ENCODE assay signal across 11 cellular contexts in the genomic region with DNA sequence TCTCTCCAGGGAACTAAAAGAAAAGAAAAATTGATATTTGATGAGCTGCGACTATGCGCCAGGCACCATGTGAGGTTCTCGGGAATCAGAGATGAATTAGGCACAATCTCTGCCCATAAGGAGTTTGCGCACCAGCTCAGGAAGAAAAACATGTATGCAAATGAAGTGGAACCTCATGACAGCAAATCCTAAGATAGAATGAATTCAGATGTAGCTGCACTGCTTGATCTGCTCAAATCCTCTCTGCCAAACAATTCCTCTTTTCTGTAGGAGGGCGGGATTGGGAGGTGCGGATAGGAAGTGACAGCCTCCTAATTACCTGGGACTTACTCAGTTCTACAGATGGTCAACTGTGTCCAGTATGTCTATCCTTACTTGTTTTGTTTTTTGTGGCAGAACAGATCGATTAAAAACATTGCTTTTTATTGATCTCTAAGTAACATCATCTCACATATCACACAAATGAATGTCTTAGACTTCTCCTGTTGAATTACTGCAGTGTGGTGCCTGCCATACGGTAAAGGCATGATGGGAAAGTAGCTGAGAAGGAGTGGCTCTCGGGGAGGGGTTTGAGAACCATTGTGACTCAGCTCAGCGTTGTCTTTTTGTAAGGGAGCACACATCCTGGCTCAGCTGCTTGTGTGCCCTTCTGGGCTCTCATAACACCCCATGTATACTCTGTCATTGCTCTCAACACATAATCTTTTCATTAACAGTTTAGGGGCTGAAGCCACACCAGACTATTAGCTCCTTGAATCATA. TPM values are rescaled to one million over a fixed set of nuclear protein-coding genes. Genes with fewer than 3 reads are reported as not detected.
A peak's percentile ranks its signal among the peaks of the same experiment; 100 is the strongest.
DNase-seq lines count a peak whose midpoint lies in the region; ATAC-seq and TF ChIP-seq lines count a peak whose summit lies in the region.
"Had no signal": no experiment of that assay in that cellular context is flagged by ENCODE, and none has a peak within 500 bp of the region (broad histone marks: within the 10 kb centered on the region; RNA-seq: fewer than 3 reads in every experiment).

No MANE protein-coding gene starts in this region.

- peak overlapping the region; percentile 25 for H3K56ac ChIP-seq in mesendoderm (ENCODE audit: low read length)

- no peak overlapping the region for H4K5ac ChIP-seq in mesendoderm (ENCODE audit: low read length)

- H3K4me2 ChIP-seq in Loucy (ENCODE audit: low read depth, low read length, poor library complexity, severe bottlenecking): no peak overlapping the region
- H3K4me2 ChIP-seq in mesendoderm (ENCODE audit: low read length): no peak overlapping the region
- H3K4me2 ChIP-seq: BLaER1 had no signal

- no peaks in the 10 kb centered on the region for H3K9me2 ChIP-seq in Loucy (replicated peaks; ENCODE audit: low read depth, low read length)

- POLR2A ChIA-PET in A673 (lab: Charles Lee; ENCODE audit: low non-redundant PET): interaction anchor here (0.7 kb wide), 1 partner anchor 11 kb away, joined by 3 read pairs; no protein-coding TSS in a partner anchor

- H3K9me3 ChIP-seq in A673 (ENCODE audit: low read depth, low read length, poor library complexity, severe bottlenecking) (no peaks in the 10 kb centered on the region), Loucy (ENCODE audit: insufficient read depth, low read depth, low read length) (no peaks in the 10 kb centered on the region)
- H3K9me3 ChIP-seq: BLaER1, Peyer's patch had no signal

- BruUV-seq in A673 (replicated peaks; lab: Mats Ljungman, UMichigan): no TSS peak

- no peak overlapping the region for H3K23ac ChIP-seq in mesendoderm (ENCODE audit: low read length)

- CTCF ChIA-PET in A673 (lab: Charles Lee): interaction anchor here (0.5 to 3.6 kb wide), 8 partner anchors 55 to 225 kb away, joined by 3 to 54 read pairs (median 6); no protein-coding TSS in a partner anchor

- no peaks in the 10 kb centered on the region for H4K20me1 ChIP-seq in Loucy (ENCODE audit: insufficient read depth, low read length, poor library complexity, severe bottlenecking)
- H4K20me1 ChIP-seq: BLaER1 had no signal

- DNase-seq in A673 (ENCODE audit: low spot score): peak; percentile 39
- peak; percentile 35 for DNase-seq in activated naive CD4-positive, alpha-beta T cell treated with anti-CD3 and anti-CD28 coated beads, Interleukin-2, amount 50 U/mL, for 16 hours
- no peak for DNase-seq in mesendoderm
- DNase-seq in NCI-H1436 treated with DMSO at 0.1 percent for 48 hours (lab: John Stamatoyannopoulos, UW): no peak
- no peak for DNase-seq in H7
- DNase-seq in NCI-H2081 (lab: John Stamatoyannopoulos, UW): no peak

- H3K4ac ChIP-seq in mesendoderm (ENCODE audit: low read depth, low read length): peak overlapping the region; percentile 59

- H3K18ac ChIP-seq in mesendoderm (ENCODE audit: low read length): peak overlapping the region; percentile 20

- H3K27me3 ChIP-seq in A673 (replicated peaks; ENCODE audit: insufficient read depth, low read depth, low read length, poor library complexity) (no peaks in the 10 kb centered on the region), Loucy (ENCODE audit: insufficient read depth, low read length, poor library complexity, severe bottlenecking) (no peaks in the 10 kb centered on the region), mesendoderm (ENCODE audit: insufficient read depth, low read length, poor library complexity) (no peaks in the 10 kb centered on the region), H7 (ENCODE audit: control insufficient read depth, insufficient read depth, low read length) (no peaks in the 10 kb centered on the region)
- H3K27me3 ChIP-seq: BLaER1, Peyer's patch had no signal

- H2BK5ac ChIP-seq in mesendoderm (ENCODE audit: low read length): peak overlapping the region; percentile 6

- no peak overlapping the region for H4K8ac ChIP-seq in mesendoderm (ENCODE audit: low read depth, low read length)

- H3K9ac ChIP-seq in Loucy (ENCODE audit: low read depth, low read length, poor library complexity, severe bottlenecking) (peak overlapping the region; percentile 43), mesendoderm (ENCODE audit: low read length) (no peak overlapping the region)
- H3K9ac ChIP-seq: BLaER1 had no signal

- H3K27ac ChIP-seq in A673 (ENCODE audit: low read depth, low read length, poor library complexity, severe bottlenecking) (no peak overlapping the region), mesendoderm (ENCODE audit: low read depth, low read length) (no peak overlapping the region)
- H3K27ac ChIP-seq: BLaER1, HL-60 had no signal

- no peak overlapping the region for H2AK5ac ChIP-seq in mesendoderm (ENCODE audit: low read length)

- TF ChIP-seq CTCF in A673 (conservative IDR thresholded peaks at IDR 0.05; ENCODE audit: low read depth, low read length): no peak
- no peak for TF ChIP-seq CTCF in Loucy (conservative IDR thresholded peaks at IDR 0.05; ENCODE audit: low read length)

- H3K4me1 ChIP-seq in A673 (ENCODE audit: insufficient read depth, low read length, poor library complexity, severe bottlenecking) (peaks cover 40% of the 10 kb centered on the region), Loucy (ENCODE audit: insufficient read depth, low read length, poor library complexity, severe bottlenecking) (peaks cover 54% of the 10 kb centered on the region), mesendoderm (ENCODE audit: control insufficient read depth, low read depth, low read length) (peaks cover 12% of the 10 kb centered on the region)
- H3K4me1 ChIP-seq: Peyer's patch had no signal

- H2BK120ac ChIP-seq in mesendoderm (ENCODE audit: low read depth, low read length): no peak overlapping the region

- H3K79me1 ChIP-seq in mesendoderm (ENCODE audit: low read length): no peaks in the 10 kb centered on the region

- H2BK15ac ChIP-seq in mesendoderm (replicated peaks; ENCODE audit: low read depth): peak overlapping the region; percentile 62

- H2AFZ ChIP-seq in Loucy (ENCODE audit: low read length): peak overlapping the region; percentile 40

- no peaks in the 10 kb centered on the region for H3K79me2 ChIP-seq in Loucy (ENCODE audit: insufficient read depth, low read length)
- H3K79me2 ChIP-seq in mesendoderm (ENCODE audit: control insufficient read depth, insufficient read depth, low read length): no peaks in the 10 kb centered on the region

- intact Hi-C loops in A673 (cut with micrococcal nuclease; ENCODE audit: unreplicated experiment): no loop called here

- WGBS in mesendoderm (ENCODE audit: extremely low coverage, insufficient coverage, low lambda C conversion rate): no CpG with 5 or more reads among the region's 10 CpGs

- H3K4me3 ChIP-seq in A673 (ENCODE audit: low read depth, low read length, poor library complexity, severe bottlenecking) (no peak overlapping the region), Loucy (ENCODE audit: low read length, poor library complexity, severe bottlenecking) (no peak overlapping the region), mesendoderm (ENCODE audit: low read length) (no peak overlapping the region), H7 (ENCODE audit: insufficient read depth, low read depth, low read length) (no peak overlapping the region)
- H3K4me3 ChIP-seq: BLaER1 had no signal

- ATAC-seq in HG03469 (IDR thresholded peaks at IDR 0.05; ENCODE audit: unreplicated experiment): no peak

- H3K36me3 ChIP-seq in A673 (ENCODE audit: insufficient read depth, low read length, poor library complexity, severe bottlenecking): no peaks in the 10 kb centered on the region
- no peaks in the 10 kb centered on the region for H3K36me3 ChIP-seq in Loucy (ENCODE audit: insufficient read depth, low read length)
- H3K36me3 ChIP-seq in mesendoderm (ENCODE audit: control insufficient read depth, insufficient read depth, low read length): no peaks in the 10 kb centered on the region
- no peaks in the 10 kb centered on the region for H3K36me3 ChIP-seq in H7 (replicated peaks; ENCODE audit: control insufficient read depth, insufficient read depth, low read length)
- H3K36me3 ChIP-seq: BLaER1, Peyer's patch had no signal

- H3F3A ChIP-seq in Loucy (ENCODE audit: low read depth): peaks cover 3% of the 10 kb centered on the region; the same call in 1 of the 2 replicates

RNA-seq across cellular contexts. Expression of gene CRTAM, which starts 14.0 kb away (rescaled TPM):
- total RNA-seq in A673 (2021): not detected in 2 replicates
- polyA plus RNA-seq in mesendoderm (2013, experiment 1 of 2): 0.31 TPM
- 0.45 TPM for polyA plus RNA-seq in mesendoderm (2013, experiment 2 of 2)
- 0.07 and 0.18 TPM in 2 replicates for total RNA-seq in H7 (2014; rRNA removed; shearing (Covaris generic))

RNA-seq across cellular contexts. Expression of gene JHY, which starts 30.3 kb away (rescaled TPM):
- total RNA-seq in A673 (2021): 4.2 and 4.4 TPM in 2 replicates
- polyA plus RNA-seq in mesendoderm (2013, experiment 1 of 2): 1.2 TPM
- polyA plus RNA-seq in mesendoderm (2013, experiment 2 of 2): 1.2 TPM
- 1.4 and 2.4 TPM in 2 replicates for total RNA-seq in H7 (2014; rRNA removed; shearing (Covaris generic))

Comparison
In these comparisons a context has a peak if more than half of its experiments do, and no peak if none do; other contexts are left out.
1. DNase-seq: peak in A673 (single experiment) and activated naive CD4-positive, alpha-beta T cell treated with anti-CD3 and anti-CD28 coated beads, Interleukin-2, amount 50 U/mL, for 16 hours (single experiment); none in mesendoderm (single experiment), NCI-H1436 treated with DMSO at 0.1 percent for 48 hours (single experiment), H7 (single experiment) and NCI-H2081 (0 of 2).